Comparison of ENCODE assay signal across 1 cellular context in the genomic region with DNA sequence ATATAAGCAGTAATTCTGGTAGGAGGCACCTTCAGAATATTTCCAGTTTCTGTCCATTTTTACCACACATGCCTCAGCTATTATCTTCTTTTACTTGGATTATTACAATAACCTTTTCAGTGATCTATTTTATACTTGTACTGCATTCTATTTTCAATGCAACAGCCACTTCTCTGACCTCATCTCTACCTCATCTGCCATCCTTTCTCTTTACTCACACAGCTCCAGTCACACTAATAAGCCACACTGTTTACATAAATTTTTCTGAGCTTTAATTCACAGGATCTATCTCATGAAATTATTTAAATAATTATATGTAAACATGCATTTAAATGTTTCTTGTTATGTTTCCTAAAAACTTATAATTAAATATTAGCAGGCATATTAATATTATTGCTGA.
TF ChIP-seq lines count a peak whose summit lies in the region.

No MANE protein-coding gene starts in this region.

TF ChIP-seq in GM23338, 12 proteins besides CTCF, POLR2A, EP300 and RAD21 (continued from another document):
- TF ChIP-seq ZNF331 (CRISPR knock-in tag; IDR thresholded peaks at IDR 0.05; ENCODE audit: low read depth): no peak
- no peak for TF ChIP-seq ZNF114 (CRISPR knock-in tag; IDR thresholded peaks at IDR 0.05)
